Comparison of ENCODE assay signal across 8 cellular contexts in genomic region chr12:92462049-92462448, GRCh38.
A peak's percentile ranks its signal among the peaks of the same experiment; 100 is the strongest.
DNase-seq lines count a peak whose midpoint lies in the region; ATAC-seq and TF ChIP-seq lines count a peak whose summit lies in the region.

No MANE protein-coding gene starts in this region.

- peak; percentile 48 for ATAC-seq in GM18499 (IDR thresholded peaks at IDR 0.05; ENCODE audit: insufficient read depth, unreplicated experiment)
- peak; percentile 59 for ATAC-seq in GM21737 (IDR thresholded peaks at IDR 0.05; ENCODE audit: unreplicated experiment)

- no peaks in the 10 kb centered on the region for H3K9me3 ChIP-seq in hepatocyte (ENCODE audit: low read depth)

- H3K4me2 ChIP-seq in hepatocyte (no peak overlapping the region), mesendoderm (ENCODE audit: low read length) (no peak overlapping the region)

- H2AK5ac ChIP-seq in mesendoderm (ENCODE audit: low read length): no peak overlapping the region

- no peak overlapping the region for H4K5ac ChIP-seq in mesendoderm (ENCODE audit: low read length)

- H3K23ac ChIP-seq in mesendoderm (ENCODE audit: low read length): no peak overlapping the region

- no peaks in the 10 kb centered on the region for H4K20me1 ChIP-seq in hepatocyte (ENCODE audit: insufficient read depth, poor library complexity, severe bottlenecking)

- H3K4me1 ChIP-seq in hepatocyte (ENCODE audit: insufficient read depth): peaks cover 38% of the 10 kb centered on the region
- H3K4me1 ChIP-seq in mesendoderm (ENCODE audit: control insufficient read depth, low read depth, low read length): peaks cover 3% of the 10 kb centered on the region

- no peaks in the 10 kb centered on the region for H3K27me3 ChIP-seq in hepatocyte
- no peaks in the 10 kb centered on the region for H3K27me3 ChIP-seq in mesendoderm (ENCODE audit: insufficient read depth, low read length, poor library complexity)

- H4K8ac ChIP-seq in mesendoderm (ENCODE audit: low read depth, low read length): no peak overlapping the region

- H3K79me1 ChIP-seq in mesendoderm (ENCODE audit: low read length): no peaks in the 10 kb centered on the region

- no peak for TF ChIP-seq CTCF in hepatocyte (IDR thresholded peaks at IDR 0.05; ENCODE audit: poor library complexity)

- no peak overlapping the region for H3K18ac ChIP-seq in mesendoderm (ENCODE audit: low read length)

- H2BK5ac ChIP-seq in mesendoderm (ENCODE audit: low read length): no peak overlapping the region

- no peak overlapping the region for H3K4ac ChIP-seq in mesendoderm (ENCODE audit: low read depth, low read length)

- H3K36me3 ChIP-seq in hepatocyte (replicated peaks; ENCODE audit: insufficient read depth, low read depth) (no peaks in the 10 kb centered on the region), mesendoderm (ENCODE audit: control insufficient read depth, insufficient read depth, low read length) (no peaks in the 10 kb centered on the region)

- H3K79me2 ChIP-seq in hepatocyte (no peaks in the 10 kb centered on the region), mesendoderm (ENCODE audit: control insufficient read depth, insufficient read depth, low read length) (no peaks in the 10 kb centered on the region)

- no peak overlapping the region for H3K56ac ChIP-seq in mesendoderm (ENCODE audit: low read length)

- H3K4me3 ChIP-seq in hepatocyte: no peak overlapping the region
- H3K4me3 ChIP-seq in mesendoderm (ENCODE audit: low read length): no peak overlapping the region

- no peak overlapping the region for H3K9ac ChIP-seq in mesendoderm (ENCODE audit: low read length)

- H2AFZ ChIP-seq in hepatocyte: no peak overlapping the region

- DNase-seq in LHCN-M2 (ENCODE audit: low read depth) (peak; percentile 78), hepatocyte (ENCODE audit: low spot score) (no peak), NCI-H2029 (lab: John Stamatoyannopoulos, UW) (no peak), hippocampal formation (lab: John Stamatoyannopoulos, UW) (no peak), mesendoderm (no peak), dermis blood vessel endothelial cell (no peak)

- H3K27ac ChIP-seq in hepatocyte: peak overlapping the region; percentile 33
- no peak overlapping the region for H3K27ac ChIP-seq in mesendoderm (ENCODE audit: low read depth, low read length)

- 43% methylated on average over 3 of the region's 3 CpGs for WGBS in hepatocyte (ENCODE audit: low lambda C conversion rate, missing lambda C conversion rate)
- WGBS in mesendoderm (ENCODE audit: extremely low coverage, insufficient coverage, low lambda C conversion rate): no CpG with 5 or more reads among the region's 3 CpGs

- no peaks in the 10 kb centered on the region for H3K9me2 ChIP-seq in hepatocyte (replicated peaks; ENCODE audit: insufficient read depth)

- no peak overlapping the region for H2BK15ac ChIP-seq in mesendoderm (replicated peaks; ENCODE audit: low read depth)

- H2BK120ac ChIP-seq in mesendoderm (ENCODE audit: low read depth, low read length): no peak overlapping the region
